In genomic region chr5:40365357-40366330, GRCh38 we compare ENCODE assay signal across 13 cellular contexts.
DNase-seq lines count a peak whose midpoint lies in the region; ATAC-seq and TF ChIP-seq lines count a peak whose summit lies in the region.
"Had no signal": no experiment of that assay in that cellular context is flagged by ENCODE, and none has a peak within 500 bp of the region (broad histone marks: within the 10 kb centered on the region; RNA-seq: fewer than 3 reads in every experiment).

No MANE protein-coding gene starts in this region.

- no TSS peak for BruUV-seq in Calu3 (replicated peaks; lab: Mats Ljungman, UMichigan)

- H3K36me3 Mint-ChIP-seq in CD14-positive monocyte (peaks cover 0 to 2% of the 10 kb centered on the region in 2 donors), Calu3 (ENCODE audit: insufficient read depth, unreplicated experiment) (peaks cover 5% of the 10 kb centered on the region)

- peaks cover 0 to 8% (median 5%) of the 10 kb centered on the region in 7 donors for H3K9me3 Mint-ChIP-seq in CD14-positive monocyte
- H3K9me3 Mint-ChIP-seq in Calu3 (ENCODE audit: low read depth, unreplicated experiment) = peaks cover 4% of the 10 kb centered on the region

- H3K27me3 Mint-ChIP-seq in CD14-positive monocyte (ENCODE audit: low read depth in 3 of 3) = no peaks in the 10 kb centered on the region
- H3K27me3 Mint-ChIP-seq in Calu3 (ENCODE audit: unreplicated experiment) = no peaks in the 10 kb centered on the region

- TF ChIP-seq CTCF in CD14-positive monocyte (IDR thresholded peaks at IDR 0.05) (no peak), OCI-LY3 (IDR thresholded peaks at IDR 0.05; ENCODE audit: low read depth, low read length) (no peak), Calu3 (IDR thresholded peaks at IDR 0.05; ENCODE audit: unreplicated experiment) (no peak)

- no peaks in the 10 kb centered on the region; the same call in 1 of the 2 replicates for H3K9me3 ChIP-seq in OCI-LY3 (ENCODE audit: insufficient read depth, low read length)
- H3K9me3 ChIP-seq in right cardiac atrium (ENCODE audit: control insufficient read depth, low read length) = peaks cover 5% of the 10 kb centered on the region
- H3K9me3 ChIP-seq: thoracic aorta had no signal

- H4K20me1 ChIP-seq in OCI-LY3 (ENCODE audit: insufficient read depth, low read length) = no peaks in the 10 kb centered on the region

- no peaks in the 10 kb centered on the region for H3K79me2 ChIP-seq in OCI-LY3 (ENCODE audit: low read length)

- no peak overlapping the region for H3K9ac ChIP-seq in OCI-LY3 (ENCODE audit: low read length)

- peak overlapping the region; percentile 24 for H3K4me2 ChIP-seq in OCI-LY3 (ENCODE audit: low read length)

- no peaks in the 10 kb centered on the region for H3K36me3 ChIP-seq in OCI-LY3 (replicated peaks; ENCODE audit: low read depth, low read length)
- H3K36me3 ChIP-seq: right atrium auricular region, thoracic aorta had no signal

- H2AFZ ChIP-seq in OCI-LY3 (ENCODE audit: low read depth, low read length) = no peak overlapping the region

- H3K27me3 ChIP-seq in OCI-LY3 (ENCODE audit: low read depth, low read length) (no peaks in the 10 kb centered on the region), right cardiac atrium (ENCODE audit: control insufficient read depth, insufficient read depth) (no peaks in the 10 kb centered on the region)
- H3K27me3 ChIP-seq: right atrium auricular region had no signal

- peaks cover 32% of the 10 kb centered on the region for H3K4me1 Mint-ChIP-seq in CD14-positive monocyte
- H3K4me1 Mint-ChIP-seq in Calu3 (ENCODE audit: low read depth, unreplicated experiment) = no peaks in the 10 kb centered on the region

- H3K4me3 ChIP-seq in OCI-LY3 (ENCODE audit: low read length) = no peak overlapping the region
- no peak overlapping the region for H3K4me3 ChIP-seq in right cardiac atrium (ENCODE audit: low read length)
- H3K4me3 ChIP-seq: right atrium auricular region, thoracic aorta had no signal

- H3K27ac ChIP-seq in OCI-LY3 (ENCODE audit: low read length) (peak overlapping the region; percentile 32), right cardiac atrium (ENCODE audit: low read length) (no peak overlapping the region)
- H3K27ac ChIP-seq: right atrium auricular region, thoracic aorta had no signal

- H3K4me3 Mint-ChIP-seq in CD14-positive monocyte (peak overlapping the region in 1 of 2 donors; percentile 42), Calu3 (ENCODE audit: low read depth, unreplicated experiment) (no peak overlapping the region)

- H3K4me1 ChIP-seq in OCI-LY3 (ENCODE audit: low read length) = peaks cover 38% of the 10 kb centered on the region
- H3K4me1 ChIP-seq in right cardiac atrium (ENCODE audit: control insufficient read depth, insufficient read depth, low read length) = peaks cover 1% of the 10 kb centered on the region
- H3K4me1 ChIP-seq: right atrium auricular region had no signal

- DNase-seq in CD14-positive monocyte (ENCODE audit: low spot score) (no peak), Calu3 (no peak), cerebellum (ENCODE audit: low spot score) (no peak), right cardiac atrium (no peak), HUDEP-2 (lab: John Stamatoyannopoulos, UW; ENCODE audit: unreplicated experiment in 76 of 76) (no peak)
- DNase-seq: DMS 273 treated with DMSO at 0.1 percent for 48 hours, NCI-H187 had no signal

- peak overlapping the region; percentile 83 to 92 (median 89) for H3K27ac Mint-ChIP-seq in CD14-positive monocyte
- H3K27ac Mint-ChIP-seq in Calu3 (ENCODE audit: unreplicated experiment) = no peak overlapping the region
- H3K27ac Mint-ChIP-seq: activated naive CD4-positive, alpha-beta T cell treated with anti-CD3 and anti-CD28 coated beads, Interleukin-2, amount 50 U/mL, for 72 hours had no signal

- intact Hi-C loops in CD14-positive monocyte (cut with micrococcal nuclease) (no loop called here), Calu3 (cut with micrococcal nuclease; ENCODE audit: unreplicated experiment) (no loop called here), right cardiac atrium (cut with DNase I) (no loop called here)

- CTCF ChIA-PET in Calu3 (lab: Charles Lee) = no interaction called here

- WGBS in right cardiac atrium = 76% methylated on average over 2 of the region's 2 CpGs

- ATAC-seq in GM21367 (IDR thresholded peaks at IDR 0.05; ENCODE audit: unreplicated experiment) (peak; percentile 78), HG03095 (IDR thresholded peaks at IDR 0.05; ENCODE audit: unreplicated experiment) (peak; percentile 72), right cardiac atrium (no peak)
- ATAC-seq: activated naive CD4-positive, alpha-beta T cell treated with anti-CD3 and anti-CD28 coated beads, Interleukin-2, amount 50 U/mL, for 72 hours had no signal

Comparison
In these comparisons a context has a peak if more than half of its experiments do, and no peak if none do; other contexts are left out.
1. ATAC-seq: peak in GM21367 (single experiment) and HG03095 (single experiment); none in right cardiac atrium (0 of 2).